Comparison of ENCODE assay signal across 9 cellular contexts in genomic region chr22:48098243-48098935, GRCh38.
DNase-seq lines count a peak whose midpoint lies in the region; ATAC-seq and TF ChIP-seq lines count a peak whose summit lies in the region.
"Had no signal": no experiment of that assay in that cellular context is flagged by ENCODE, and none has a peak within 500 bp of the region (broad histone marks: within the 10 kb centered on the region; RNA-seq: fewer than 3 reads in every experiment).

No MANE protein-coding gene starts in this region.

- H3K27ac ChIP-seq in esophagus squamous epithelium, result no peak overlapping the region
- H3K27ac ChIP-seq: psoas muscle had no signal

- no peaks in the 10 kb centered on the region for H3K27me3 Mint-ChIP-seq in activated T-cell treated with anti-CD3 and anti-CD28 coated beads, Interleukin-2, amount 50 U/mL, for 4 hours (ENCODE audit: low read depth)
- peaks cover 10% of the 10 kb centered on the region for H3K27me3 Mint-ChIP-seq in stimulated activated memory B cell treated with anti-CD40 and anti-IgM and Interleukin-4, amounts not matched to agents 10 μg/mL and 1 μg/mL and 100 μg/mL, for 72 hours

- H3K4me3 Mint-ChIP-seq in activated T-cell treated with anti-CD3 and anti-CD28 coated beads, Interleukin-2, amount 50 U/mL, for 4 hours, result peak overlapping the region; percentile 53
- peak overlapping the region; percentile 32 for H3K4me3 Mint-ChIP-seq in stimulated activated memory B cell treated with anti-CD40 and anti-IgM and Interleukin-4, amounts not matched to agents 10 μg/mL and 1 μg/mL and 100 μg/mL, for 72 hours

- no peaks in the 10 kb centered on the region for H3K9me3 Mint-ChIP-seq in activated T-cell treated with anti-CD3 and anti-CD28 coated beads, Interleukin-2, amount 50 U/mL, for 4 hours
- H3K9me3 Mint-ChIP-seq in stimulated activated memory B cell treated with anti-CD40 and anti-IgM and Interleukin-4, amounts not matched to agents 10 μg/mL and 1 μg/mL and 100 μg/mL, for 72 hours, result peaks cover 3% of the 10 kb centered on the region

- peak; percentile 78 to 80 for ATAC-seq in activated T-cell treated with anti-CD3 and anti-CD28 coated beads, Interleukin-2, amount 50 U/mL, for 4 hours
- ATAC-seq in HG02763 (IDR thresholded peaks at IDR 0.05; ENCODE audit: unreplicated experiment), result peak; percentile 56
- ATAC-seq in stimulated activated memory B cell treated with anti-CD40 and anti-IgM and Interleukin-4, amounts not matched to agents 10 μg/mL and 1 μg/mL and 100 μg/mL, for 72 hours, result peak; percentile 93
- ATAC-seq: psoas muscle had no signal

- TF ChIP-seq POLR2A in esophagus squamous epithelium (IDR thresholded peaks at IDR 0.05), result no peak

- H3K27me3 ChIP-seq in esophagus squamous epithelium, result peaks cover 0 to 51% (median 0%) of the 10 kb centered on the region in 4 donors

- H3K9me3 ChIP-seq in esophagus squamous epithelium, result no peaks in the 10 kb centered on the region
- H3K9me3 ChIP-seq: psoas muscle had no signal

- H3K36me3 Mint-ChIP-seq in activated T-cell treated with anti-CD3 and anti-CD28 coated beads, Interleukin-2, amount 50 U/mL, for 4 hours (ENCODE audit: insufficient read depth), result no peaks in the 10 kb centered on the region
- H3K36me3 Mint-ChIP-seq in stimulated activated memory B cell treated with anti-CD40 and anti-IgM and Interleukin-4, amounts not matched to agents 10 μg/mL and 1 μg/mL and 100 μg/mL, for 72 hours, result peaks cover 5% of the 10 kb centered on the region

- H3K4me1 Mint-ChIP-seq in activated T-cell treated with anti-CD3 and anti-CD28 coated beads, Interleukin-2, amount 50 U/mL, for 4 hours (ENCODE audit: low read depth), result peaks cover 36% of the 10 kb centered on the region
- peaks cover 66% of the 10 kb centered on the region for H3K4me1 Mint-ChIP-seq in stimulated activated memory B cell treated with anti-CD40 and anti-IgM and Interleukin-4, amounts not matched to agents 10 μg/mL and 1 μg/mL and 100 μg/mL, for 72 hours

- no peak for DNase-seq in activated T-cell treated with anti-CD3 and anti-CD28 coated beads, Interleukin-2, amount 50 U/mL, for 4 hours
- DNase-seq in activated T-cell treated with anti-CD3 and anti-CD28 coated beads, Interleukin-2, amount 50 U/mL, for 1 hour, result no peak
- DNase-seq in NCI-H2029 treated with DMSO at 0.1 percent for 48 hours (lab: John Stamatoyannopoulos, UW), result peak; percentile 10
- DNase-seq in iPS-NIHi11 (ENCODE audit: low spot score), result no peak
- DNase-seq in esophagus squamous epithelium (lab: John Stamatoyannopoulos, UW), result no peak
- no peak for DNase-seq in HPDE6-E6E7 (ENCODE audit: extremely low spot score)
- DNase-seq: psoas muscle had no signal

- no peak overlapping the region for H3K4me3 ChIP-seq in esophagus squamous epithelium
- H3K4me3 ChIP-seq: psoas muscle had no signal

- H3K27ac Mint-ChIP-seq in stimulated activated memory B cell treated with anti-CD40 and anti-IgM and Interleukin-4, amounts not matched to agents 10 μg/mL and 1 μg/mL and 100 μg/mL, for 72 hours, result peak overlapping the region; percentile 71

- no peaks in the 10 kb centered on the region for H3K36me3 ChIP-seq in esophagus squamous epithelium

- WGBS in esophagus squamous epithelium, 2 donors, result 43 to 46% methylated on average over 8 of the region's 8 CpGs

- intact Hi-C loops in esophagus squamous epithelium (cut with DNase I), result no loop called here

- H3K4me1 ChIP-seq in esophagus squamous epithelium, result no peaks in the 10 kb centered on the region
- H3K4me1 ChIP-seq: psoas muscle had no signal

- no peak for TF ChIP-seq CTCF in esophagus squamous epithelium (IDR thresholded peaks at IDR 0.05)
